In genomic region chr4:38724507-38724808, GRCh38 we compare ENCODE assay signal across 22 cellular contexts. TPM values are rescaled to one million over a fixed set of nuclear protein-coding genes. Genes with fewer than 3 reads are reported as not detected.
DNase-seq lines count a peak whose midpoint lies in the region; ATAC-seq, FAIRE-seq and TF ChIP-seq lines count a peak whose summit lies in the region.
"Had no signal": no experiment of that assay in that cellular context is flagged by ENCODE, and none has a peak within 500 bp of the region (broad histone marks: within the 10 kb centered on the region; RNA-seq: fewer than 3 reads in every experiment).

No MANE protein-coding gene starts in this region.

- H3K4me3 Mint-ChIP-seq in T-helper 2 cell treated with Interferon-gamma antibody and Interleukin-4, amounts not matched to agents 5 μg/mL and 100 μg/mL, for 36 hours, result peak overlapping the region; percentile 18
- H3K4me3 Mint-ChIP-seq in mesothelial cell of epicardium, result no peak overlapping the region
- no peak overlapping the region for H3K4me3 Mint-ChIP-seq in type B pancreatic cell
- H3K4me3 Mint-ChIP-seq: HFFc6 had no signal

- H3K9me3 Mint-ChIP-seq in T-helper 2 cell treated with Interferon-gamma antibody and Interleukin-4, amounts not matched to agents 5 μg/mL and 100 μg/mL, for 36 hours, result no peaks in the 10 kb centered on the region
- H3K9me3 Mint-ChIP-seq in mesothelial cell of epicardium, result no peaks in the 10 kb centered on the region
- no peaks in the 10 kb centered on the region for H3K9me3 Mint-ChIP-seq in type B pancreatic cell
- H3K9me3 Mint-ChIP-seq: HFFc6 had no signal

- H3K36me3 Mint-ChIP-seq in T-helper 2 cell treated with Interferon-gamma antibody and Interleukin-4, amounts not matched to agents 5 μg/mL and 100 μg/mL, for 36 hours (ENCODE audit: low read depth), result no peaks in the 10 kb centered on the region
- H3K36me3 Mint-ChIP-seq in mesothelial cell of epicardium (no peaks in the 10 kb centered on the region), type B pancreatic cell (no peaks in the 10 kb centered on the region)

- no TSS peak for BruUV-seq in GM12878 (replicated peaks; lab: Mats Ljungman, UMichigan)

- H3K27me3 Mint-ChIP-seq in T-helper 2 cell treated with Interferon-gamma antibody and Interleukin-4, amounts not matched to agents 5 μg/mL and 100 μg/mL, for 36 hours (ENCODE audit: low read depth), result peaks cover 5% of the 10 kb centered on the region
- no peaks in the 10 kb centered on the region for H3K27me3 Mint-ChIP-seq in mesothelial cell of epicardium (ENCODE audit: low read depth)
- no peaks in the 10 kb centered on the region for H3K27me3 Mint-ChIP-seq in type B pancreatic cell

- CTCF ChIA-PET in GM12878 (lab: Yijun Ruan, JAX), result no interaction called here

- H3K9me3 ChIP-seq in GM12878 (replicated peaks; ENCODE audit: control insufficient read depth, insufficient read depth, low read length), result no peaks in the 10 kb centered on the region; the same call in 2 of the 3 replicates
- H3K9me3 ChIP-seq in kidney (ENCODE audit: control insufficient read depth in 1 of 2, low read length in 2 of 2), result no peaks in the 10 kb centered on the region

- intact Hi-C loops in GM12878 (cut with micrococcal nuclease; ENCODE audit: unreplicated experiment), result no loop called here
- intact Hi-C loops in kidney (cut with DNase I), result no loop called here

- H3K79me2 ChIP-seq in GM12878 (ENCODE audit: control insufficient read depth, insufficient read depth, low read length), result no peaks in the 10 kb centered on the region

- POLR2A ChIA-PET in GM12878 (lab: Charles Lee), result no interaction called here

- ATAC-seq in GM12878 (no peak), GM18861 (IDR thresholded peaks at IDR 0.05; ENCODE audit: unreplicated experiment) (no peak)

- H3K27me3 ChIP-seq in GM12878 (replicated peaks in 1 of 2; ENCODE audit: control insufficient read depth in 2 of 2, insufficient read depth in 2 of 2, low read length in 1 of 2), result no peaks in the 10 kb centered on the region

- in situ Hi-C loops in GM12878 (cut with MboI), result no loop called here

- FAIRE-seq in GM12878 (lab: Jason Lieb, UNC) (no peak), kidney (lab: Jason Lieb, UNC) (no peak)
- FAIRE-seq: GM12891 had no signal

- TF ChIP-seq POLR2A in GM12878 (IDR thresholded peaks at IDR 0.05; ENCODE audit: low read depth, low read length), result no peak

- peaks cover 3% of the 10 kb centered on the region for H3K4me1 ChIP-seq in GM12878 (ENCODE audit: control insufficient read depth, insufficient read depth, low read length)
- H3K4me1 ChIP-seq in kidney (ENCODE audit: control insufficient read depth in 1 of 2, insufficient read depth in 1 of 2, low read depth in 1 of 2, low read length in 2 of 2), result no peaks in the 10 kb centered on the region

- no peak overlapping the region for H3K27ac ChIP-seq in GM12878 (ENCODE audit: control insufficient read depth, insufficient read depth)
- H3K27ac ChIP-seq in kidney (ENCODE audit: low read depth in 2 of 2, low read length in 2 of 2), result no peak overlapping the region
- H3K27ac ChIP-seq: 22Rv1 had no signal

- no peak overlapping the region for H2AFZ ChIP-seq in GM12878 (ENCODE audit: control insufficient read depth, low read depth, low read length)

- no peak overlapping the region for H3K4me2 ChIP-seq in GM12878 (ENCODE audit: control insufficient read depth, insufficient read depth)

- 67% methylated on average over 3 of the region's 3 CpGs for WGBS in GM12878 (ENCODE audit: insufficient coverage, insufficient replicate concordance, low lambda C conversion rate, missing lambda C conversion rate)

- no peak for DNase-seq in T-helper 2 cell treated with Interferon-gamma antibody and Interleukin-4, amounts not matched to agents 5 μg/mL and 100 μg/mL, for 36 hours (ENCODE audit: low spot score)
- no peak for DNase-seq in T-helper 2 cell
- no peak for DNase-seq in GM12878 (ENCODE audit: low read depth, low spot score)
- no peak for DNase-seq in mesothelial cell of epicardium (ENCODE audit: low spot score in 2 of 2, unreplicated experiment in 2 of 2)
- no peak for DNase-seq in type B pancreatic cell (ENCODE audit: extremely low spot score, unreplicated experiment)
- DNase-seq in activated CD4-positive, CD25-positive, alpha-beta regulatory T cell (lab: John Stamatoyannopoulos, UW), result no peak
- no peak for DNase-seq in kidney
- DNase-seq: AML-193, DMS153, HFFc6, KBM-7, NCI-H1105 treated with DMSO at 0.1 percent for 48 hours, NCI-H1694, NCI-H2081 treated with DMSO at 0.1 percent for 48 hours, NCI-H2227 treated with DMSO at 0.1 percent for 48 hours, NCI-H510A treated with DMSO at 0.1 percent for 48 hours, NCI-H774, SHP77 had no signal

- H3K36me3 ChIP-seq in GM12878 (ENCODE audit: control insufficient read depth in 2 of 2, insufficient read depth in 2 of 2, low read length in 1 of 2) (no peaks in the 10 kb centered on the region), kidney (ENCODE audit: control insufficient read depth in 1 of 2, insufficient read depth in 2 of 2, low read length in 2 of 2) (no peaks in the 10 kb centered on the region)

- H3K4me1 Mint-ChIP-seq in T-helper 2 cell treated with Interferon-gamma antibody and Interleukin-4, amounts not matched to agents 5 μg/mL and 100 μg/mL, for 36 hours (ENCODE audit: low read depth), result peaks cover 13% of the 10 kb centered on the region
- H3K4me1 Mint-ChIP-seq in mesothelial cell of epicardium, result peaks cover 19% of the 10 kb centered on the region
- peaks cover 25% of the 10 kb centered on the region for H3K4me1 Mint-ChIP-seq in type B pancreatic cell (ENCODE audit: unreplicated experiment)

- SMC1A ChIA-PET in GM12878 (lab: Charles Lee; ENCODE audit: uncharacterized antibody, unreplicated experiment), result interaction anchor here (1.0 to 2.0 kb wide), 7 partner anchors 9 to 545 kb away, joined by 3 to 6 read pairs (median 3); no protein-coding TSS in a partner anchor

- no peak for TF ChIP-seq RAD21 in GM12878 (IDR thresholded peaks at IDR 0.05; ENCODE audit: insufficient read depth, low read depth, low read length)

- no peak overlapping the region for H3K9ac ChIP-seq in GM12878 (ENCODE audit: control insufficient read depth, insufficient read depth, low read length)
- no peak overlapping the region for H3K9ac ChIP-seq in kidney (ENCODE audit: low read length in 2 of 2)

- no peak for TF ChIP-seq EP300 in GM12878 (IDR thresholded peaks at IDR 0.05; ENCODE audit: borderline replicate concordance in 1 of 2, control insufficient read depth in 1 of 2, low read depth in 2 of 2, low read length in 2 of 2)

- H3K4me3 ChIP-seq in GM12878 (no peak overlapping the region), kidney (ENCODE audit: low read length in 2 of 2) (no peak overlapping the region)

- TF ChIP-seq CTCF in GM12878 (IDR thresholded peaks at IDR 0.05 in 2 of 3, conservative IDR thresholded peaks at IDR 0.05 in 1 of 3; ENCODE audit: control insufficient read depth in 2 of 3, extremely low read depth in 1 of 3, insufficient read depth in 1 of 3, low read depth in 3 of 3, low read length in 3 of 3) (no peak), mesothelial cell of epicardium (IDR thresholded peaks at IDR 0.05; ENCODE audit: unreplicated experiment) (no peak), type B pancreatic cell (conservative IDR thresholded peaks at IDR 0.05) (no peak), kidney (IDR thresholded peaks at IDR 0.05; ENCODE audit: borderline replicate concordance, extremely low read depth, insufficient read depth) (no peak)

- no peaks in the 10 kb centered on the region for H4K20me1 ChIP-seq in GM12878 (ENCODE audit: control insufficient read depth, insufficient read depth)

- peak overlapping the region; percentile 5 for H3K27ac Mint-ChIP-seq in T-helper 2 cell treated with Interferon-gamma antibody and Interleukin-4, amounts not matched to agents 5 μg/mL and 100 μg/mL, for 36 hours
- H3K27ac Mint-ChIP-seq in mesothelial cell of epicardium (peak overlapping the region; percentile 15), type B pancreatic cell (peak overlapping the region; percentile 25)
- H3K27ac Mint-ChIP-seq: HFFc6 had no signal

- RAD21 ChIA-PET in GM12878 (lab: Charles Lee; ENCODE audit: unreplicated experiment), result interaction anchor here (0.7 kb wide), 1 partner anchor 36 kb away, joined by 3 read pairs; no protein-coding TSS in a partner anchor

TF ChIP-seq in GM12878, 131 proteins besides CTCF, POLR2A, EP300 and RAD21:
- TF ChIP-seq RUNX3 (IDR thresholded peaks at IDR 0.05; ENCODE audit: low read length), result 0 out of 2 replicates have a peak, but pooled peaks have one; percentile 0
- no peak for TF ChIP-seq POU2F2 (IDR thresholded peaks at IDR 0.05; ENCODE audit: borderline replicate concordance, low read depth, low read length)

RNA-seq across cellular contexts. Expression of gene TLR10, which starts 58.3 kb away (rescaled TPM):
- 307 and 331 TPM in 2 replicates for total RNA-seq in GM12878 (2013; cell fraction: nucleolus; rRNA removed)
- 82.7 and 109 TPM in 2 replicates for total RNA-seq in GM12878 (2014; rRNA removed)
- total RNA-seq in GM12878 (2014; rRNA removed; fragmentation: Illumina TruSeq; extraction: Trizol), result 107 and 109 TPM in 2 replicates
- 50.4 and 52.8 TPM in 2 replicates for total RNA-seq in GM12878 (2021)
- polyA plus RNA-seq in GM12878 (2011; ENCODE audit: low read depth), result 37.6 TPM
- polyA plus RNA-seq in GM12878 (2011; rRNA removed), result 149 and 243 TPM in 2 replicates
- polyA plus RNA-seq in GM12878 (2011; cell fraction: cytosol; rRNA removed), result 53.5 and 61.0 TPM in 2 replicates
- polyA plus RNA-seq in GM12878 (2011; cell fraction: nucleus; rRNA removed), result 75.6 and 82.5 TPM in 2 replicates
- polyA plus RNA-seq in GM12878 (2012), result 49.5 and 69.6 TPM in 2 replicates
- polyA plus RNA-seq in GM12878 (2014; fragmentation: Illumina TruSeq; extraction: Trizol), result 118 and 166 TPM in 2 replicates
- polyA plus RNA-seq in GM12878 (2014; fragmentation: Nextera tagmentation; extraction: Ambion mirVana), result 10 to 100 TPM; 31.5 to 41.8 TPM
- 65.8 and 79.3 TPM in 2 replicates for polyA plus RNA-seq in GM12878 (2014; rRNA removed)
- 10 to 100 TPM; 45.9 to 47.1 TPM for polyA plus RNA-seq in GM12878 (2016; fragmentation: Nextera tagmentation; extraction: Ambion mirVana)
- 80.6 and 111 TPM in 2 replicates for polyA minus RNA-seq in GM12878 (2011; rRNA and poly(A)+ RNA removed)
- polyA minus RNA-seq in GM12878 (2011; cell fraction: cytosol; rRNA and poly(A)+ RNA removed), result 23.4 and 28.1 TPM in 2 replicates
- 39.7 and 47.2 TPM in 2 replicates for polyA minus RNA-seq in GM12878 (2011; cell fraction: nucleus; rRNA and poly(A)+ RNA removed)
- not detected in 3 replicates for total RNA-seq in mesothelial cell of epicardium
- total RNA-seq in type B pancreatic cell (ENCODE audit: low replicate concordance), result 0.22 and 0.81 TPM in 2 replicates
- 2.0 TPM for total RNA-seq in kidney
- 0.11 TPM for polyA plus RNA-seq in kidney (ENCODE audit: insufficient read depth, low read depth, low replicate concordance)
- total RNA-seq: HFFc6, RPMI7951 had no signal

Comparison
In these comparisons a context has a peak if more than half of its experiments do, and no peak if none do; other contexts are left out.
1. RNA of gene TLR10, which starts 58.3 kb away (total RNA-seq): 50.4 to 331 TPM in GM12878; 2.0 TPM in kidney (single experiment), 0.22 to 0.81 TPM in type B pancreatic cell and not detected in mesothelial cell of epicardium; every median in the first group is over 10 times any median in the second.
2. Peak in every context shown above with its lines, with median percentiles within 50 percentile points of each other: H3K27ac Mint-ChIP-seq.